ENCODE assay signal across 12 cellular contexts in the genomic region with DNA sequence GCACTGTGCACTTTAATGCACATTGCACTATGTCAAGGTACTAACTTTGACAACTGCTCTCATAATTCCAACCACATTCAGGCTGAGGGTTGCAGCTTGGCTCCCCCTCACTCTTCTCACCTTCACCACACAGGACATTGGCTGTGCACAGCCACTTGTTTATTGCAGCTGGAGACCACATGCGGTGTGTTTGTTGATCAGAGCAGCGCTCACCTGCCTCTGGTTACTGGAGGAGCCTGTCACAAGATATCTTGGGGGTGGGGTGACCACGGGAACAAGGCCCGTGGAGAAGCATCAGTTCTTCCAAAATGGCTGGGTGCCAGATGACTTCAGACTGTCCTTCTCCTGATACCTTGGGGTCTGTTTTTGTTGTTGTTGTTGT. TPM values are rescaled to one million over a fixed set of nuclear protein-coding genes. Genes with fewer than 3 reads are reported as not detected.
DNase-seq lines count a peak whose midpoint lies in the region; ATAC-seq and TF ChIP-seq lines count a peak whose summit lies in the region.
"Had no signal": no experiment of that assay in that cellular context is flagged by ENCODE, and none has a peak within 500 bp of the region (broad histone marks: within the 10 kb centered on the region; RNA-seq: fewer than 3 reads in every experiment).

No MANE protein-coding gene starts in this region.

- H3K9me3 Mint-ChIP-seq in activated CD4-positive, alpha-beta T cell treated with anti-CD3 and anti-CD28 coated beads, Interleukin-2, amount 10 ng/mL, durations not matched to agents 24 days and 14 days, result peaks cover 4% of the 10 kb centered on the region
- H3K9me3 Mint-ChIP-seq in glutamatergic neuron (ENCODE audit: unreplicated experiment), result no peaks in the 10 kb centered on the region
- H3K9me3 Mint-ChIP-seq: activated B cell treated with CpG ODN at 0.5 μM for 24 hours had no signal

- H3K36me3 Mint-ChIP-seq in activated CD4-positive, alpha-beta T cell treated with anti-CD3 and anti-CD28 coated beads, Interleukin-2, amount 10 ng/mL, durations not matched to agents 24 days and 14 days (ENCODE audit: low read depth), result peaks cover 3% of the 10 kb centered on the region
- no peaks in the 10 kb centered on the region for H3K36me3 Mint-ChIP-seq in glutamatergic neuron (ENCODE audit: unreplicated experiment)

- peak; percentile 90 for DNase-seq in activated CD4-positive, alpha-beta T cell treated with anti-CD3 and anti-CD28 coated beads, Interleukin-2, amount 10 ng/mL, durations not matched to agents 24 days and 14 days
- no peak for DNase-seq in activated CD4-positive, alpha-beta T cell treated with anti-CD3 and anti-CD28 coated beads, Interleukin-2, amount 50 U/mL, for 48 hours
- peak; percentile 89 for DNase-seq in NCI-H2107 (lab: John Stamatoyannopoulos, UW)
- DNase-seq in activated effector memory CD4-positive, alpha-beta T cell treated with anti-CD3 and anti-CD28 coated beads, Interleukin-2, amount 50 U/mL, for 16 hours, result peak; percentile 66
- peak; percentile 39 for DNase-seq in stimulated activated CD8-positive, alpha-beta memory T cell treated with anti-CD3 and anti-CD28 coated beads, Interleukin-4, amount 100 ng/mL, for 24 hours (ENCODE audit: low read depth)
- DNase-seq in AML-193 (lab: John Stamatoyannopoulos, UW), result no peak
- DNase-seq in glutamatergic neuron, result no peak
- DNase-seq: activated B cell treated with CpG ODN at 0.5 μM for 24 hours, NCI-H524 had no signal

- H3K27me3 Mint-ChIP-seq in activated CD4-positive, alpha-beta T cell treated with anti-CD3 and anti-CD28 coated beads, Interleukin-2, amount 10 ng/mL, durations not matched to agents 24 days and 14 days, result no peaks in the 10 kb centered on the region
- H3K27me3 Mint-ChIP-seq in glutamatergic neuron (ENCODE audit: unreplicated experiment), result peaks cover 3% of the 10 kb centered on the region
- H3K27me3 Mint-ChIP-seq: activated B cell treated with CpG ODN at 0.5 μM for 24 hours had no signal

- H3K4me3 Mint-ChIP-seq in activated CD4-positive, alpha-beta T cell treated with anti-CD3 and anti-CD28 coated beads, Interleukin-2, amount 10 ng/mL, durations not matched to agents 24 days and 14 days, result peak overlapping the region; percentile 18
- H3K4me3 Mint-ChIP-seq in glutamatergic neuron (ENCODE audit: unreplicated experiment), result no peak overlapping the region
- H3K4me3 Mint-ChIP-seq: activated B cell treated with CpG ODN at 0.5 μM for 24 hours had no signal

- no peak for ATAC-seq in HG03520 (IDR thresholded peaks at IDR 0.05; ENCODE audit: unreplicated experiment)

- TF ChIP-seq CTCF in glutamatergic neuron (IDR thresholded peaks at IDR 0.05; ENCODE audit: partially characterized antibody, unreplicated experiment), result no peak

- peak overlapping the region; percentile 67 for H3K27ac Mint-ChIP-seq in activated CD4-positive, alpha-beta T cell treated with anti-CD3 and anti-CD28 coated beads, Interleukin-2, amount 10 ng/mL, durations not matched to agents 24 days and 14 days
- H3K27ac Mint-ChIP-seq in glutamatergic neuron (ENCODE audit: unreplicated experiment), result no peak overlapping the region
- H3K27ac Mint-ChIP-seq: activated B cell treated with CpG ODN at 0.5 μM for 24 hours had no signal

- intact Hi-C loops in activated CD4-positive, alpha-beta T cell treated with anti-CD3 and anti-CD28 coated beads, Interleukin-2, amount 10 ng/mL, durations not matched to agents 24 days and 14 days (cut with micrococcal nuclease), result loop anchor here (10.0 kb wide), 1 partner anchor 184 kb away; no protein-coding TSS in a partner anchor

- peaks cover 54% of the 10 kb centered on the region for H3K4me1 Mint-ChIP-seq in activated CD4-positive, alpha-beta T cell treated with anti-CD3 and anti-CD28 coated beads, Interleukin-2, amount 10 ng/mL, durations not matched to agents 24 days and 14 days
- H3K4me1 Mint-ChIP-seq in glutamatergic neuron (ENCODE audit: low read depth, unreplicated experiment), result peaks cover 4% of the 10 kb centered on the region

RNA-seq across cellular contexts. Expression of gene CCL5, which starts 10.6 kb away (rescaled TPM):
- total RNA-seq in activated CD4-positive, alpha-beta T cell treated with anti-CD3 and anti-CD28 coated beads, Interleukin-2, amount 10 ng/mL, durations not matched to agents 24 days and 14 days, result 19.6 and 20.7 TPM in 2 replicates
- not detected for total RNA-seq in glutamatergic neuron (ENCODE audit: unreplicated experiment)

RNA-seq across cellular contexts. Expression of gene HEATR9, which starts 22.1 kb away (rescaled TPM):
- total RNA-seq in activated CD4-positive, alpha-beta T cell treated with anti-CD3 and anti-CD28 coated beads, Interleukin-2, amount 10 ng/mL, durations not matched to agents 24 days and 14 days, result 0.14 TPM in 1 of 2 replicates, not detected in the other
- not detected for total RNA-seq in glutamatergic neuron (ENCODE audit: unreplicated experiment)
- total RNA-seq: activated B cell treated with CpG ODN at 0.5 μM for 24 hours, dermis microvascular lymphatic vessel endothelial cell, subcutaneous adipose tissue had no signal

RNA-seq across cellular contexts. Expression of gene RDM1, which starts 39.8 kb away (rescaled TPM):
- total RNA-seq in activated CD4-positive, alpha-beta T cell treated with anti-CD3 and anti-CD28 coated beads, Interleukin-2, amount 10 ng/mL, durations not matched to agents 24 days and 14 days, result 2.6 and 2.9 TPM in 2 replicates
- not detected for total RNA-seq in glutamatergic neuron (ENCODE audit: unreplicated experiment)
- total RNA-seq: activated B cell treated with CpG ODN at 0.5 μM for 24 hours, subcutaneous adipose tissue had no signal

RNA-seq across cellular contexts. Expression of gene LYZL6, which starts 52.7 kb away (rescaled TPM):
- not detected in 2 replicates for total RNA-seq in activated CD4-positive, alpha-beta T cell treated with anti-CD3 and anti-CD28 coated beads, Interleukin-2, amount 10 ng/mL, durations not matched to agents 24 days and 14 days
- total RNA-seq in glutamatergic neuron (ENCODE audit: unreplicated experiment), result not detected
- total RNA-seq: activated B cell treated with CpG ODN at 0.5 μM for 24 hours, dermis microvascular lymphatic vessel endothelial cell, subcutaneous adipose tissue had no signal

Comparison
In these comparisons a context has a peak if more than half of its experiments do, and no peak if none do; other contexts are left out.
1. DNase-seq: peak in activated CD4-positive, alpha-beta T cell treated with anti-CD3 and anti-CD28 coated beads, Interleukin-2, amount 10 ng/mL, durations not matched to agents 24 days and 14 days (single experiment), NCI-H2107 (single experiment), activated effector memory CD4-positive, alpha-beta T cell treated with anti-CD3 and anti-CD28 coated beads, Interleukin-2, amount 50 U/mL, for 16 hours (single experiment) and stimulated activated CD8-positive, alpha-beta memory T cell treated with anti-CD3 and anti-CD28 coated beads, Interleukin-4, amount 100 ng/mL, for 24 hours (single experiment); none in activated CD4-positive, alpha-beta T cell treated with anti-CD3 and anti-CD28 coated beads, Interleukin-2, amount 50 U/mL, for 48 hours (0 of 2), AML-193 (0 of 2) and glutamatergic neuron (single experiment).
2. RNA of gene CCL5, which starts 10.6 kb away (total RNA-seq): 19.6 to 20.7 TPM in activated CD4-positive, alpha-beta T cell treated with anti-CD3 and anti-CD28 coated beads, Interleukin-2, amount 10 ng/mL, durations not matched to agents 24 days and 14 days; not detected in glutamatergic neuron (single experiment); every median in the first group is over 10 times any median in the second.